9 cellular contexts compared by ENCODE assay signal in genomic region chr15:88839961-88840360, GRCh38. TPM values are rescaled to one million over a fixed set of nuclear protein-coding genes. Genes with fewer than 3 reads are reported as not detected.
"Had no signal": no experiment of that assay in that cellular context is flagged by ENCODE, and none has a peak within 500 bp of the region (broad histone marks: within the 10 kb centered on the region; RNA-seq: fewer than 3 reads in every experiment).

No MANE protein-coding gene starts in this region.

- H3K36me3 ChIP-seq: HAP-1 had no signal

- H3K4me3 Mint-ChIP-seq: GM23338, HFFc6 had no signal

- H3K27ac ChIP-seq: HL-60, KMS-11 had no signal

- H2AFZ ChIP-seq: GM23338 had no signal

- FAIRE-seq: HepG2 had no signal

- H3K4me3 ChIP-seq: GM23338, HAP-1 had no signal

- H3K27ac Mint-ChIP-seq: GM23338, HFFc6 had no signal

- DNase-seq: H7, HFFc6, KBM-7 had no signal

- H3K4me1 ChIP-seq: HAP-1 had no signal

- H3K4me2 ChIP-seq: GM23338, KMS-11 had no signal

- H3K4me1 Mint-ChIP-seq: GM23338 had no signal

- H3K9me3 Mint-ChIP-seq: GM23338, HFFc6 had no signal

- ATAC-seq: GM23338, HCT116, HepG2 had no signal

- H3K9ac ChIP-seq: KMS-11 had no signal

RNA-seq across cellular contexts. Expression of gene ACAN, which starts 36.7 kb away (rescaled TPM):
- total RNA-seq: HepG2 had no signal
- polyA plus RNA-seq: HepG2 had no signal

RNA-seq across cellular contexts. Expression of gene HAPLN3, which starts 55.4 kb away (rescaled TPM):
- total RNA-seq: HepG2 had no signal
